8 cellular contexts compared by ENCODE assay signal in genomic region chr5:69024241-69024651, GRCh38.
A peak's percentile ranks its signal among the peaks of the same experiment; 100 is the strongest.
DNase-seq lines count a peak whose midpoint lies in the region; ATAC-seq and TF ChIP-seq lines count a peak whose summit lies in the region.

No MANE protein-coding gene starts in this region.

- no peaks in the 10 kb centered on the region for H3K9me3 ChIP-seq in Karpas-422 (ENCODE audit: low read length)

- no peak for ATAC-seq in GM19035 (IDR thresholded peaks at IDR 0.05; ENCODE audit: unreplicated experiment)

- no peaks in the 10 kb centered on the region for H3K9me2 ChIP-seq in Karpas-422 (replicated peaks; ENCODE audit: insufficient read depth, low read length)

- no peak overlapping the region for H3K4me3 Mint-ChIP-seq in T-helper 2 cell treated with Interferon-gamma antibody and Interleukin-4, amounts not matched to agents 5 μg/mL and 100 μg/mL, for 36 hours
- H3K4me3 Mint-ChIP-seq in progenitor cell of endocrine pancreas (ENCODE audit: low read depth) = no peak overlapping the region

- H3K4me1 Mint-ChIP-seq in T-helper 2 cell treated with Interferon-gamma antibody and Interleukin-4, amounts not matched to agents 5 μg/mL and 100 μg/mL, for 36 hours (ENCODE audit: low read depth) = peaks cover 2% of the 10 kb centered on the region
- H3K4me1 Mint-ChIP-seq in progenitor cell of endocrine pancreas (ENCODE audit: low read depth) = no peaks in the 10 kb centered on the region

- H3K9ac ChIP-seq in Karpas-422 (ENCODE audit: low read length) = no peak overlapping the region

- DNase-seq in activated CD4-positive, alpha-beta T cell treated with anti-CD3 and anti-CD28 coated beads for 48 hours = peak; percentile 21
- no peak for DNase-seq in activated CD4-positive, alpha-beta T cell treated with anti-CD3 and anti-CD28 coated beads for 1 hour
- DNase-seq in Karpas-422 = peak; percentile 87
- peak; percentile 17 for DNase-seq in T-helper 2 cell treated with Interferon-gamma antibody and Interleukin-4, amounts not matched to agents 5 μg/mL and 100 μg/mL, for 36 hours (ENCODE audit: low spot score)
- DNase-seq in fibroblast of pulmonary artery (ENCODE audit: low read depth) = peak; percentile 67
- DNase-seq in progenitor cell of endocrine pancreas (ENCODE audit: low spot score, unreplicated experiment) = no peak
- no peak for DNase-seq in cerebellar nuclear complex (lab: John Stamatoyannopoulos, UW)

- H3K36me3 ChIP-seq in Karpas-422 (ENCODE audit: insufficient read depth, low read length) = no peaks in the 10 kb centered on the region

- no peaks in the 10 kb centered on the region for H4K20me1 ChIP-seq in Karpas-422 (ENCODE audit: insufficient read depth, low read depth, low read length)

- peaks cover 3% of the 10 kb centered on the region for H3K4me1 ChIP-seq in Karpas-422 (ENCODE audit: low read length)

- no peaks in the 10 kb centered on the region for H3K9me3 Mint-ChIP-seq in T-helper 2 cell treated with Interferon-gamma antibody and Interleukin-4, amounts not matched to agents 5 μg/mL and 100 μg/mL, for 36 hours
- no peaks in the 10 kb centered on the region for H3K9me3 Mint-ChIP-seq in progenitor cell of endocrine pancreas (ENCODE audit: low read depth)

- H3K79me2 ChIP-seq in Karpas-422 (ENCODE audit: low read length) = no peaks in the 10 kb centered on the region

- H3K4me2 ChIP-seq in Karpas-422 (ENCODE audit: low read depth, low read length, poor library complexity, severe bottlenecking) = no peak overlapping the region

- no peak overlapping the region for H3K27ac ChIP-seq in Karpas-422 (ENCODE audit: low read length)

- H3K27me3 Mint-ChIP-seq in T-helper 2 cell treated with Interferon-gamma antibody and Interleukin-4, amounts not matched to agents 5 μg/mL and 100 μg/mL, for 36 hours (ENCODE audit: low read depth) = peaks cover 29% of the 10 kb centered on the region
- no peaks in the 10 kb centered on the region for H3K27me3 Mint-ChIP-seq in progenitor cell of endocrine pancreas

- H3K4me3 ChIP-seq in Karpas-422 (ENCODE audit: low read length) (no peak overlapping the region), fibroblast of pulmonary artery (replicated peaks; ENCODE audit: low read depth, low read length) (no peak overlapping the region)

- no peak overlapping the region for H3K27ac Mint-ChIP-seq in T-helper 2 cell treated with Interferon-gamma antibody and Interleukin-4, amounts not matched to agents 5 μg/mL and 100 μg/mL, for 36 hours
- H3K27ac Mint-ChIP-seq in progenitor cell of endocrine pancreas = peak overlapping the region; percentile 23

- TF ChIP-seq CTCF in fibroblast of pulmonary artery (IDR thresholded peaks at IDR 0.05; ENCODE audit: low read length, missing control alignments) = peak; percentile 68
- peak; percentile 73 for TF ChIP-seq CTCF in progenitor cell of endocrine pancreas (IDR thresholded peaks at IDR 0.05; ENCODE audit: unreplicated experiment)

- no peaks in the 10 kb centered on the region for H3K36me3 Mint-ChIP-seq in T-helper 2 cell treated with Interferon-gamma antibody and Interleukin-4, amounts not matched to agents 5 μg/mL and 100 μg/mL, for 36 hours (ENCODE audit: low read depth)
- H3K36me3 Mint-ChIP-seq in progenitor cell of endocrine pancreas (ENCODE audit: insufficient read depth) = no peaks in the 10 kb centered on the region

- peak overlapping the region; percentile 4; the same call in 1 of the 2 replicates for H2AFZ ChIP-seq in Karpas-422 (ENCODE audit: low read length)

- H3K27me3 ChIP-seq in Karpas-422 (ENCODE audit: low read length) = no peaks in the 10 kb centered on the region

Comparison
In these comparisons a context has a peak if more than half of its experiments do, and no peak if none do; other contexts are left out.
1. DNase-seq: peak in activated CD4-positive, alpha-beta T cell treated with anti-CD3 and anti-CD28 coated beads for 48 hours (single experiment), Karpas-422 (single experiment), T-helper 2 cell treated with Interferon-gamma antibody and Interleukin-4, amounts not matched to agents 5 μg/mL and 100 μg/mL, for 36 hours (single experiment) and fibroblast of pulmonary artery (single experiment); none in activated CD4-positive, alpha-beta T cell treated with anti-CD3 and anti-CD28 coated beads for 1 hour (single experiment), progenitor cell of endocrine pancreas (single experiment) and cerebellar nuclear complex (0 of 2).